Comparison of ENCODE assay signal across 14 cellular contexts in the genomic region with DNA sequence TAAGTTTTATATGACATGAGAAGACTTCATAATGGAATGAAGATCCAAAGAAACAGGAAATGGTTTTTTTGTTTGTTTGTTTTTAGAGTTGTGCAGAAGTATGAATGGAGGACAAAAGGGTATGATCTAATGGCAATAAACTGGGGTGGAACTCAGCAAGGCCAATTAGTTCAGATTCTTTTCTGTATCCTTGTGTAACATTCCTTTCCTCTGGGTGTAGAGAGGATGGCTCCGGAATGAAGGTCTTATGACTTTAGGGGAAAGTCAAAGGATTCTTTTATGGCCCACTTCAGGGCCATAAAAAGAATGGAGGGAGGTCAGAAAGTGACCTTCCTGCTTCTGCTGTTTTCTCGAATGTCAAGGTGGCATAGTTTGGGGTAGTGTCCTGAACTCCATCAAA.
"Had no signal": no experiment of that assay in that cellular context is flagged by ENCODE, and none has a peak within 500 bp of the region (broad histone marks: within the 10 kb centered on the region; RNA-seq: fewer than 3 reads in every experiment).

No MANE protein-coding gene starts in this region.

- H3K27me3 ChIP-seq: testis, upper lobe of right lung had no signal

- H3K4me1 Mint-ChIP-seq: activated B cell treated with CpG ODN at 0.5 μM for 24 hours; activated CD4-positive, alpha-beta T cell treated with anti-CD3 and anti-CD28 coated beads, Interleukin-2, amount 10 ng/mL, durations not matched to agents 24 days and 14 days; activated naive CD4-positive, alpha-beta T cell treated with anti-CD3 and anti-CD28 coated beads, Interleukin-2, amount 10 ng/mL, durations not matched to agents 7 days and 5 days; stimulated activated naive CD8-positive, alpha-beta T cell treated with anti-CD3 and anti-CD28 coated beads, Interleukin-15, amount 100 ng/mL, for 72 hours had no signal

- H3K4me3 Mint-ChIP-seq: activated B cell treated with CpG ODN at 0.5 μM for 24 hours; activated CD4-positive, alpha-beta T cell treated with anti-CD3 and anti-CD28 coated beads, Interleukin-2, amount 10 ng/mL, durations not matched to agents 24 days and 14 days; activated naive CD4-positive, alpha-beta T cell treated with anti-CD3 and anti-CD28 coated beads, Interleukin-2, amount 10 ng/mL, durations not matched to agents 7 days and 5 days; neural crest cell; stimulated activated naive CD8-positive, alpha-beta T cell treated with anti-CD3 and anti-CD28 coated beads, Interleukin-15, amount 100 ng/mL, for 72 hours had no signal

- H3K27me3 Mint-ChIP-seq: activated B cell treated with CpG ODN at 0.5 μM for 24 hours; activated CD4-positive, alpha-beta T cell treated with anti-CD3 and anti-CD28 coated beads, Interleukin-2, amount 10 ng/mL, durations not matched to agents 24 days and 14 days; activated naive CD4-positive, alpha-beta T cell treated with anti-CD3 and anti-CD28 coated beads, Interleukin-2, amount 10 ng/mL, durations not matched to agents 7 days and 5 days; stimulated activated naive CD8-positive, alpha-beta T cell treated with anti-CD3 and anti-CD28 coated beads, Interleukin-15, amount 100 ng/mL, for 72 hours had no signal

- DNase-seq: activated B cell treated with CpG ODN at 0.5 μM for 24 hours; activated CD4-positive, alpha-beta T cell treated with anti-CD3 and anti-CD28 coated beads, Interleukin-2, amount 10 ng/mL, durations not matched to agents 24 days and 14 days; activated CD8-positive, alpha-beta memory T cell treated with anti-CD3 and anti-CD28 coated beads for 24 hours; activated naive CD4-positive, alpha-beta T cell treated with anti-CD3 and anti-CD28 coated beads, Interleukin-2, amount 10 ng/mL, durations not matched to agents 7 days and 5 days; effector memory CD4-positive, alpha-beta T cell; mesendoderm; stimulated activated CD4-positive, alpha-beta T cell treated with anti-CD3 and anti-CD28 coated beads, Interleukin-15, amount 100 ng/mL, for 24 hours; stimulated activated CD4-positive, alpha-beta T cell treated with anti-CD3 and anti-CD28 coated beads, Interleukin-4, amount 100 ng/mL, for 24 hours; stimulated activated naive CD8-positive, alpha-beta T cell treated with anti-CD3 and anti-CD28 coated beads, Interleukin-15, amount 100 ng/mL, for 72 hours; testis; upper lobe of right lung had no signal

- H3K27ac Mint-ChIP-seq: activated B cell treated with CpG ODN at 0.5 μM for 24 hours; activated CD4-positive, alpha-beta T cell treated with anti-CD3 and anti-CD28 coated beads, Interleukin-2, amount 10 ng/mL, durations not matched to agents 24 days and 14 days; activated naive CD4-positive, alpha-beta T cell treated with anti-CD3 and anti-CD28 coated beads, Interleukin-2, amount 10 ng/mL, durations not matched to agents 7 days and 5 days had no signal

- H3K4me3 ChIP-seq: coronary artery, testis, upper lobe of right lung had no signal

- H3K36me3 Mint-ChIP-seq: activated naive CD4-positive, alpha-beta T cell treated with anti-CD3 and anti-CD28 coated beads, Interleukin-2, amount 10 ng/mL, durations not matched to agents 7 days and 5 days had no signal

- H3K36me3 ChIP-seq: upper lobe of right lung had no signal

- H3K9me3 Mint-ChIP-seq: activated B cell treated with CpG ODN at 0.5 μM for 24 hours had no signal

- ATAC-seq: left lobe of liver; stimulated activated naive CD8-positive, alpha-beta T cell treated with anti-CD3 and anti-CD28 coated beads, Interleukin-15, amount 100 ng/mL, for 72 hours; upper lobe of right lung had no signal
